Comparison of ENCODE assay signal across 8 cellular contexts in the genomic region with DNA sequence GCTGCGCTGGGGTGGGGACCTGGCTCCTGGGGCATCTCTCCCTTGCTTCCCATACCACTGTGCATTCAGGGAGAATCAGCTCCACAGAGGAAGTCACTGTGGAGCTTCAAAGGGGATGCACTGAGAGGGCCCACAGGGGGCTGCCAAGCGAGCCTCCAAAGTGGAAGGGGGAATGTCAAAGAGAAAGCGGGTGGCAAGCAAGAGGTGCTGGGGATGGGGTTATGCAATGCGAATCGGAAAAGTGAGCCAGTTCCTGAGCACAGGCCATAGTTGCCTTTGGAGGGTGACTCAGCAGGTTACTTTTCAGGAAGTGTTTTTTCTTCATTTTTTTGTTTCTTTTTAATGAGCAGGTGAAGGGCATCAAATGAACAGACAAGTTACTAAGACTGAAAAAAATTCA. TPM values are rescaled to one million over a fixed set of nuclear protein-coding genes. Genes with fewer than 3 reads are reported as not detected.
DNase-seq lines count a peak whose midpoint lies in the region; ATAC-seq and TF ChIP-seq lines count a peak whose summit lies in the region.

No MANE protein-coding gene starts in this region.

- H3K4me3 Mint-ChIP-seq in osteocyte (ENCODE audit: unreplicated experiment), result no peak overlapping the region

- H3K36me3 Mint-ChIP-seq in osteocyte (ENCODE audit: unreplicated experiment), result peaks cover 2% of the 10 kb centered on the region

- peaks cover 36% of the 10 kb centered on the region for H3K4me1 Mint-ChIP-seq in osteocyte (ENCODE audit: unreplicated experiment)

- DNase-seq in NCI-H2171 treated with DMSO at 0.1 percent for 48 hours (lab: John Stamatoyannopoulos, UW), result peak; percentile 29
- no peak for DNase-seq in NCI-H2171 (lab: John Stamatoyannopoulos, UW)
- peak; percentile 91 for DNase-seq in NOMO-1 treated with DMSO at 0.1 percent for 48 hours (lab: John Stamatoyannopoulos, UW; ENCODE audit: unreplicated experiment)
- DNase-seq in choroid plexus epithelial cell (ENCODE audit: low read depth), result peak; percentile 67
- peak; percentile 51 for DNase-seq in osteocyte (ENCODE audit: extremely low spot score, unreplicated experiment)
- DNase-seq in germinal center (ENCODE audit: low spot score), result no peak
- DNase-seq in posterior vena cava (ENCODE audit: low spot score), result no peak

- no peak for ATAC-seq in HG03175 (IDR thresholded peaks at IDR 0.05; ENCODE audit: unreplicated experiment)

- peaks cover 2% of the 10 kb centered on the region for H3K9me3 Mint-ChIP-seq in osteocyte (ENCODE audit: unreplicated experiment)

- intact Hi-C loops in posterior vena cava (cut with DNase I), result no loop called here

- H3K27me3 Mint-ChIP-seq in osteocyte (ENCODE audit: unreplicated experiment), result no peaks in the 10 kb centered on the region

- H3K27ac Mint-ChIP-seq in osteocyte (ENCODE audit: unreplicated experiment), result peak overlapping the region; percentile 20

- no peak overlapping the region for H3K4me3 ChIP-seq in choroid plexus epithelial cell (ENCODE audit: low read depth, low read length)

- TF ChIP-seq CTCF in choroid plexus epithelial cell (conservative IDR thresholded peaks at IDR 0.05; ENCODE audit: low read depth, low read length) (no peak), osteocyte (IDR thresholded peaks at IDR 0.05) (no peak)

RNA-seq across cellular contexts. Expression of gene PMAIP1, which starts 17.6 kb away (rescaled TPM):
- 23.0 and 24.4 TPM in 2 replicates for total RNA-seq in osteocyte
- total RNA-seq in posterior vena cava, result under 1 TPM in 1 of 2 donors, not detected in 1; 0.38 TPM

Comparison
In these comparisons a context has a peak if more than half of its experiments do, and no peak if none do; other contexts are left out.
1. DNase-seq: peak in NCI-H2171 treated with DMSO at 0.1 percent for 48 hours (single experiment), NOMO-1 treated with DMSO at 0.1 percent for 48 hours (single experiment), choroid plexus epithelial cell (single experiment) and osteocyte (single experiment); none in NCI-H2171 (single experiment), germinal center (single experiment) and posterior vena cava (single experiment).
2. RNA of gene PMAIP1, which starts 17.6 kb away (total RNA-seq): 23.0 to 24.4 TPM in osteocyte; 0.38 TPM in posterior vena cava; every median in the first group is over 10 times any median in the second.